16 cellular contexts compared by ENCODE assay signal in the genomic region with DNA sequence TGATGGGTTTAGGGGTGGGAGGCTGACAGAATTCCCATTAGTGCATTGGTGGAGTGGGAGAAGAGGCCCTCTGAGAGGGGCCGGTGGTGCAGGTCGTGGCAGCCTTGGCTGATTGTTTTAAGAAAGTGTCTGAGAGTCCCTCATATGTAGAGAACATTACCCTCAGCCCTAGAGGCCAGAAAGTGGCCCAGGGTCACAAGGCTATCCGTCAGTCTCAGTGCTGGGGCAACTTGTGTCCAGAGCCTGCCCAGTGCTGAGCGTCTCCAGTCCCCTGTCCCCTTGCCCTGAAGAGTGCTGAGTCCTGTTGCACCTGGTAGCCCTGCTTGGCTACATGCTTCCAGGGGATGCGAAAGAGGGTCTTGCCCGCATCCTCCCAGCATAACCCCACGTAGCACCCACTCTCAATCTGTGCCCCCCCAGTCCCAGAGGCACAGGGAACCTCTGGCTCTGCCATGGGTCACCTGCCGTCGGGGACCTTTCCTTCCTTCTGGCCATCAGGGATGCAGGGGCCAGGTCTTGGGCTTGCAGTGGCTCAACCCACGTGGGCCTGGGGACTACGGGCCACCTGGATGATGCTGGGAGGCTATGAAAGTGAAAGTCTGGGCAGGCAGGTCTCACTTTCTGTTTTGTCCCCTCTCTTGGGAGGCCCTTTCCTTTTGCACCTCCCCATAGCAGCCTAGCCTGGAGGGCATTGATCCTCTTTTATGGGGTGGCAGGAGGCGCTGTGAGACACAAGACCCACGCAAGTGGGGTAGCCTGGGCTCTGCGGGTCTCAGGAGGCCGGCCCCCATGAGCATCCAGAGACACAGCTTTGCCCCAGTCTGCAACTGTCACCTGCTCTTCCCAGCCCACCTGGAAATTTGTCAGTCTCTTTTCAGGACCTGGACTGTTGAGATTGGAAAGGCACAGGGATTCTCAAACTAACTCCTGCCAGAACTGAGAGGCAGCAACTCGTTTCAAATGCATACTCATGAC. TPM values are rescaled to one million over a fixed set of nuclear protein-coding genes. Genes with fewer than 3 reads are reported as not detected.
DNase-seq lines count a peak whose midpoint lies in the region; ATAC-seq, FAIRE-seq and TF ChIP-seq lines count a peak whose summit lies in the region.
"Had no signal": no experiment of that assay in that cellular context is flagged by ENCODE, and none has a peak within 500 bp of the region (broad histone marks: within the 10 kb centered on the region; RNA-seq: fewer than 3 reads in every experiment).

No MANE protein-coding gene starts in this region.

- H3K4me1 ChIP-seq in HepG2 (ENCODE audit: insufficient read depth, low read length): peaks cover 15% of the 10 kb centered on the region
- peaks cover 36% of the 10 kb centered on the region for H3K4me1 ChIP-seq in GM23338 (ENCODE audit: insufficient read depth)

- TF ChIP-seq RAD21 in HepG2 (CRISPR knock-in tag; IDR thresholded peaks at IDR 0.05): no peak

- no peaks in the 10 kb centered on the region for H4K20me1 ChIP-seq in HepG2 (ENCODE audit: insufficient read depth, low read length)
- no peaks in the 10 kb centered on the region; the same call in none of the 2 replicates for H4K20me1 ChIP-seq in GM23338 (replicated peaks; ENCODE audit: insufficient read depth)

- TF ChIP-seq POLR2A in HepG2 (IDR thresholded peaks at IDR 0.05; ENCODE audit: insufficient read depth in 1 of 2, low read depth in 2 of 2, low read length in 2 of 2): no peak

- TF ChIP-seq EP300 in HepG2 (IDR thresholded peaks at IDR 0.05; ENCODE audit: low read depth in 2 of 2, low read length in 2 of 2) (no peak), HepG2 (CRISPR knock-in tag; IDR thresholded peaks at IDR 0.05; ENCODE audit: borderline replicate concordance) (no peak)

- no TSS peak for BruUV-seq in HepG2 (replicated peaks; lab: Mats Ljungman, UMichigan)

- peaks cover 22% of the 10 kb centered on the region; the same call in 2 of the 3 replicates for H3K9me3 Mint-ChIP-seq in GM23338

- in situ Hi-C loops in HepG2 (cut with HindIII; ENCODE audit: extremely low pct_ligation_motif_present, low pct_unique_long_range_greater_than_20kb): loop anchor here (5.0 kb wide), 1 partner anchor 94 kb away; a partner anchor contains a TSS

- no peak for FAIRE-seq in HepG2 (lab: Jason Lieb, UNC)

- CTCF ChIA-PET in HepG2 (lab: Yijun Ruan, JAX; ENCODE audit: low intra/inter-chr PET ratio, low total read pairs): no interaction called here

- no peak overlapping the region for H3K4me3 Mint-ChIP-seq in GM23338

- H3K9ac ChIP-seq in HepG2 (ENCODE audit: insufficient read depth, low read depth, low read length): no peak overlapping the region

- no peak overlapping the region for H3K4me2 ChIP-seq in HepG2 (ENCODE audit: low read depth, low read length)
- no peak overlapping the region for H3K4me2 ChIP-seq in GM23338

- POLR2A ChIA-PET in HepG2 (lab: Yijun Ruan, JAX): interaction anchor here (0.6 kb wide), 1 partner anchor 499 kb away, joined by 3 read pairs; no protein-coding TSS in a partner anchor

- H3K36me3 Mint-ChIP-seq in GM23338 (ENCODE audit: low read depth): no peaks in the 10 kb centered on the region

- H3K9me3 ChIP-seq in HepG2 (ENCODE audit: low read length): no peaks in the 10 kb centered on the region
- H3K9me3 ChIP-seq: thoracic aorta had no signal

- TF ChIP-seq CTCF in HepG2 (CRISPR knock-in tag; IDR thresholded peaks at IDR 0.05): no peak
- TF ChIP-seq CTCF in GM23338 (conservative IDR thresholded peaks at IDR 0.05; ENCODE audit: low read depth in 2 of 2): peak in 1 of 2 experiments; percentile 34; a peak in 1 of 4 replicates

- ATAC-seq in GM18498 (IDR thresholded peaks at IDR 0.05; ENCODE audit: unreplicated experiment) (peak; percentile 60), GM19463 (IDR thresholded peaks at IDR 0.05; ENCODE audit: unreplicated experiment) (peak; percentile 77), HG03460 (IDR thresholded peaks at IDR 0.05; ENCODE audit: unreplicated experiment) (peak; percentile 50), HepG2 (no peak), GM23338 (no peak), GM19455 (IDR thresholded peaks at IDR 0.05; ENCODE audit: unreplicated experiment) (no peak)
- ATAC-seq: right cardiac atrium had no signal

- peaks cover 11% of the 10 kb centered on the region for H3K4me1 Mint-ChIP-seq in GM23338

- peaks cover 23% of the 10 kb centered on the region for H3F3A ChIP-seq in GM23338 (replicated peaks; ENCODE audit: low read depth)

- H3K27me3 ChIP-seq in HepG2 (ENCODE audit: control insufficient read depth in 1 of 2, insufficient read depth in 2 of 2, low read length in 2 of 2): peaks cover 9 to 52% of the 10 kb centered on the region in 2 experiments; a peak in 4 of 5 replicates
- peaks cover 33% of the 10 kb centered on the region for H3K27me3 ChIP-seq in GM23338 (ENCODE audit: insufficient read depth)
- peaks cover 7% of the 10 kb centered on the region for H3K27me3 ChIP-seq in H7 (ENCODE audit: control insufficient read depth, insufficient read depth, low read length)

- H2AFZ ChIP-seq in HepG2 (ENCODE audit: low read length) (no peak overlapping the region), GM23338 (no peak overlapping the region)

- no peaks in the 10 kb centered on the region for H3K36me3 ChIP-seq in HepG2 (replicated peaks in 1 of 2; ENCODE audit: control insufficient read depth in 1 of 2, insufficient read depth in 2 of 2, low read length in 2 of 2)
- H3K36me3 ChIP-seq in GM23338 (ENCODE audit: insufficient read depth): no peaks in the 10 kb centered on the region
- H3K36me3 ChIP-seq in H7 (replicated peaks; ENCODE audit: control insufficient read depth, insufficient read depth, low read length): no peaks in the 10 kb centered on the region
- H3K36me3 ChIP-seq: thoracic aorta had no signal

- H3K4me3 ChIP-seq in HepG2 (replicated peaks in 1 of 3; ENCODE audit: insufficient read depth in 1 of 3, low read depth in 2 of 3, low read length in 3 of 3) (no peak overlapping the region), GM23338 (no peak overlapping the region), H7 (ENCODE audit: insufficient read depth, low read depth, low read length) (no peak overlapping the region)
- H3K4me3 ChIP-seq: dorsolateral prefrontal cortex, thoracic aorta had no signal

- H3K9me2 ChIP-seq in GM23338 (ENCODE audit: insufficient read depth): no peaks in the 10 kb centered on the region

- H3K79me2 ChIP-seq in HepG2 (ENCODE audit: insufficient read depth, low read length) (no peaks in the 10 kb centered on the region), GM23338 (replicated peaks; ENCODE audit: insufficient read depth) (no peaks in the 10 kb centered on the region)

- intact Hi-C loops in HepG2 (cut with micrococcal nuclease; ENCODE audit: unreplicated experiment): no loop called here

- DNase-seq in HepG2 (ENCODE audit: low spot score): no peak
- no peak for DNase-seq in GM23338 (ENCODE audit: low spot score)
- DNase-seq in NCI-H446 treated with DMSO at 0.1 percent for 48 hours (lab: John Stamatoyannopoulos, UW): no peak
- no peak for DNase-seq in H7
- DNase-seq: KBM-7, NCI-H2081, T-helper 2 cell had no signal

- no peak overlapping the region for H3K27ac ChIP-seq in HepG2 (ENCODE audit: extremely low read length, insufficient read depth, low read length)
- no peak overlapping the region for H3K27ac ChIP-seq in GM23338 (ENCODE audit: low read depth)
- H3K27ac ChIP-seq: dorsolateral prefrontal cortex, thoracic aorta had no signal

- 20% methylated on average over 14 of the region's 16 CpGs for WGBS in HepG2 (ENCODE audit: low lambda C conversion rate)

- peaks cover 30% of the 10 kb centered on the region for H3K27me3 Mint-ChIP-seq in GM23338 (ENCODE audit: insufficient read depth, low read depth, poor library complexity)

- no peak overlapping the region for H3K27ac Mint-ChIP-seq in GM23338

RNA-seq across cellular contexts. Expression of a gene that starts 12.2 kb away (rescaled TPM):
- total RNA-seq in HepG2 (2016; rRNA removed; fragmentation: Illumina TruSeq; extraction: Trizol): 0.18 and 0.93 TPM in 2 replicates
- total RNA-seq in HepG2 (2016; cell fraction: cytosol; rRNA removed; fragmentation: Illumina TruSeq; extraction: Trizol; ENCODE audit: low read depth): 1.1 TPM in 2 replicates
- total RNA-seq in HepG2 (2016; cell fraction: insoluble cytoplasmic fraction; rRNA removed; fragmentation: Illumina TruSeq; extraction: Trizol): 0.37 and 0.69 TPM in 2 replicates
- total RNA-seq in HepG2 (2016; cell fraction: membrane; rRNA removed; fragmentation: Illumina TruSeq; extraction: Trizol): 0.93 and 1.2 TPM in 2 replicates
- 0.43 and 1.6 TPM in 2 replicates for total RNA-seq in HepG2 (2016; cell fraction: nucleus; rRNA removed; fragmentation: Illumina TruSeq; extraction: Trizol)
- polyA plus RNA-seq in HepG2 (2011; rRNA removed) (0.17 and 0.46 TPM in 2 replicates), GM23338 (2016; fragmentation: Nextera tagmentation; extraction: Ambion mirVana) (0.61 and 0.99 TPM in 2 replicates)
- 0.60 and 0.79 TPM in 2 replicates for polyA plus RNA-seq in HepG2 (2011; cell fraction: cytosol; rRNA removed)
- polyA plus RNA-seq in HepG2 (2011; cell fraction: nucleus; rRNA removed): 0.95 and 1.2 TPM in 2 replicates
- polyA plus RNA-seq in HepG2 (2012): 0.50 and 0.83 TPM in 2 replicates
- polyA plus RNA-seq in HepG2 (2016; cell fraction: cytosol; fragmentation: Illumina TruSeq; extraction: Trizol; ENCODE audit: low read depth): 0.60 and 1.1 TPM in 2 replicates
- 0.47 and 1.2 TPM in 2 replicates for polyA plus RNA-seq in HepG2 (2016; cell fraction: insoluble cytoplasmic fraction; fragmentation: Illumina TruSeq; extraction: Trizol; ENCODE audit: low read depth)
- 0.72 and 1.1 TPM in 2 replicates for polyA plus RNA-seq in HepG2 (2016; cell fraction: membrane; fragmentation: Illumina TruSeq; extraction: Trizol; ENCODE audit: low read depth)
- polyA plus RNA-seq in HepG2 (2016; cell fraction: nucleus; fragmentation: Illumina TruSeq; extraction: Trizol; ENCODE audit: insufficient read depth, low read depth): 0.88 and 1.7 TPM in 2 replicates
- polyA minus RNA-seq in HepG2 (2011; rRNA and poly(A)+ RNA removed; ENCODE audit: low replicate concordance): 0.56 TPM in 1 of 2 replicates, not detected in the other
- not detected in 2 replicates for polyA minus RNA-seq in HepG2 (2011; cell fraction: cytosol; rRNA and poly(A)+ RNA removed)
- 0.87 TPM in 1 of 2 replicates, not detected in the other for polyA minus RNA-seq in HepG2 (2011; cell fraction: nucleus; rRNA and poly(A)+ RNA removed)
- 2.8 and 5.9 TPM in 2 replicates for total RNA-seq in GM23338 (2014; rRNA removed; shearing (Covaris generic))
- total RNA-seq in H7 (2014; rRNA removed; shearing (Covaris generic)): 1.5 and 2.5 TPM in 2 replicates
- total RNA-seq: activated CD8-positive, alpha-beta memory T cell treated with anti-CD3 and anti-CD28 coated beads for 36 hours; fibroblast of villous mesenchyme had no signal

RNA-seq across cellular contexts. Expression of a gene that starts 12.3 kb away (rescaled TPM):
- total RNA-seq in HepG2 (2016; rRNA removed; fragmentation: Illumina TruSeq; extraction: Trizol): not detected in 2 replicates
- total RNA-seq in HepG2 (2016; cell fraction: cytosol; rRNA removed; fragmentation: Illumina TruSeq; extraction: Trizol; ENCODE audit: low read depth): not detected in 2 replicates
- not detected in 2 replicates for total RNA-seq in HepG2 (2016; cell fraction: insoluble cytoplasmic fraction; rRNA removed; fragmentation: Illumina TruSeq; extraction: Trizol)
- not detected in 2 replicates for total RNA-seq in HepG2 (2016; cell fraction: membrane; rRNA removed; fragmentation: Illumina TruSeq; extraction: Trizol)
- total RNA-seq in HepG2 (2016; cell fraction: nucleus; rRNA removed; fragmentation: Illumina TruSeq; extraction: Trizol): not detected in 2 replicates
- polyA plus RNA-seq in HepG2 (2011; rRNA removed): 0.05 TPM in 1 of 2 replicates, not detected in the other
- polyA plus RNA-seq in HepG2 (2011; cell fraction: cytosol; rRNA removed): not detected in 2 replicates
- polyA plus RNA-seq in HepG2 (2011; cell fraction: nucleus; rRNA removed): 0.14 TPM in 1 of 2 replicates, not detected in the other
- not detected in 2 replicates for polyA plus RNA-seq in HepG2 (2012)
- not detected in 2 replicates for polyA plus RNA-seq in HepG2 (2016; cell fraction: cytosol; fragmentation: Illumina TruSeq; extraction: Trizol; ENCODE audit: low read depth)
- polyA plus RNA-seq in HepG2 (2016; cell fraction: insoluble cytoplasmic fraction; fragmentation: Illumina TruSeq; extraction: Trizol; ENCODE audit: low read depth): not detected in 2 replicates
- not detected in 2 replicates for polyA plus RNA-seq in HepG2 (2016; cell fraction: membrane; fragmentation: Illumina TruSeq; extraction: Trizol; ENCODE audit: low read depth)
- not detected in 2 replicates for polyA plus RNA-seq in HepG2 (2016; cell fraction: nucleus; fragmentation: Illumina TruSeq; extraction: Trizol; ENCODE audit: insufficient read depth, low read depth)
- not detected in 2 replicates for polyA minus RNA-seq in HepG2 (2011; rRNA and poly(A)+ RNA removed; ENCODE audit: low replicate concordance)
- not detected in 2 replicates for polyA minus RNA-seq in HepG2 (2011; cell fraction: cytosol; rRNA and poly(A)+ RNA removed)
- polyA minus RNA-seq in HepG2 (2011; cell fraction: nucleus; rRNA and poly(A)+ RNA removed): not detected in 2 replicates
- total RNA-seq in GM23338 (2014; rRNA removed; shearing (Covaris generic)): 0.39 TPM in 1 of 2 replicates, not detected in the other
- not detected in 2 replicates for polyA plus RNA-seq in GM23338 (2016; fragmentation: Nextera tagmentation; extraction: Ambion mirVana)
- 0.14 TPM in 1 of 2 replicates, not detected in the other for total RNA-seq in H7 (2014; rRNA removed; shearing (Covaris generic))
- total RNA-seq: activated CD8-positive, alpha-beta memory T cell treated with anti-CD3 and anti-CD28 coated beads for 36 hours; fibroblast of villous mesenchyme; thoracic aorta had no signal

RNA-seq across cellular contexts. Expression of a gene that starts 12.7 kb away (rescaled TPM):
- not detected in 2 replicates for total RNA-seq in HepG2 (2016; rRNA removed; fragmentation: Illumina TruSeq; extraction: Trizol)
- total RNA-seq in HepG2 (2016; cell fraction: cytosol; rRNA removed; fragmentation: Illumina TruSeq; extraction: Trizol; ENCODE audit: low read depth): not detected in 2 replicates
- total RNA-seq in HepG2 (2016; cell fraction: insoluble cytoplasmic fraction; rRNA removed; fragmentation: Illumina TruSeq; extraction: Trizol): not detected in 2 replicates
- total RNA-seq in HepG2 (2016; cell fraction: membrane; rRNA removed; fragmentation: Illumina TruSeq; extraction: Trizol): not detected in 2 replicates
- not detected in 2 replicates for total RNA-seq in HepG2 (2016; cell fraction: nucleus; rRNA removed; fragmentation: Illumina TruSeq; extraction: Trizol)
- not detected in 2 replicates for polyA plus RNA-seq in HepG2 (2011; rRNA removed)
- polyA plus RNA-seq in HepG2 (2011; cell fraction: cytosol; rRNA removed): not detected in 2 replicates
- not detected in 2 replicates for polyA plus RNA-seq in HepG2 (2011; cell fraction: nucleus; rRNA removed)
- polyA plus RNA-seq in HepG2 (2012): not detected in 2 replicates
- polyA plus RNA-seq in HepG2 (2016; cell fraction: cytosol; fragmentation: Illumina TruSeq; extraction: Trizol; ENCODE audit: low read depth): not detected in 2 replicates
- not detected in 2 replicates for polyA plus RNA-seq in HepG2 (2016; cell fraction: insoluble cytoplasmic fraction; fragmentation: Illumina TruSeq; extraction: Trizol; ENCODE audit: low read depth)
- not detected in 2 replicates for polyA plus RNA-seq in HepG2 (2016; cell fraction: membrane; fragmentation: Illumina TruSeq; extraction: Trizol; ENCODE audit: low read depth)
- not detected in 2 replicates for polyA plus RNA-seq in HepG2 (2016; cell fraction: nucleus; fragmentation: Illumina TruSeq; extraction: Trizol; ENCODE audit: insufficient read depth, low read depth)
- not detected in 2 replicates for polyA minus RNA-seq in HepG2 (2011; rRNA and poly(A)+ RNA removed; ENCODE audit: low replicate concordance)
- not detected in 2 replicates for polyA minus RNA-seq in HepG2 (2011; cell fraction: cytosol; rRNA and poly(A)+ RNA removed)
- polyA minus RNA-seq in HepG2 (2011; cell fraction: nucleus; rRNA and poly(A)+ RNA removed): not detected in 2 replicates
- not detected in 2 replicates for total RNA-seq in GM23338 (2014; rRNA removed; shearing (Covaris generic))
- 0.26 TPM in 1 of 2 replicates, not detected in the other for polyA plus RNA-seq in GM23338 (2016; fragmentation: Nextera tagmentation; extraction: Ambion mirVana)
- total RNA-seq in H7 (2014; rRNA removed; shearing (Covaris generic)): 0.38 TPM in 1 of 2 replicates, not detected in the other
- total RNA-seq: activated CD8-positive, alpha-beta memory T cell treated with anti-CD3 and anti-CD28 coated beads for 36 hours had no signal

RNA-seq across cellular contexts. Expression of a gene that starts 39.0 kb away (rescaled TPM):
- total RNA-seq in HepG2 (2016; rRNA removed; fragmentation: Illumina TruSeq; extraction: Trizol): 0.27 TPM in 1 of 2 replicates, not detected in the other
- total RNA-seq in HepG2 (2016; cell fraction: cytosol; rRNA removed; fragmentation: Illumina TruSeq; extraction: Trizol; ENCODE audit: low read depth): 0.09 and 0.10 TPM in 2 replicates
- total RNA-seq in HepG2 (2016; cell fraction: insoluble cytoplasmic fraction; rRNA removed; fragmentation: Illumina TruSeq; extraction: Trizol): 0.17 TPM in 1 of 2 replicates, not detected in the other
- 0.06 and 0.10 TPM in 2 replicates for total RNA-seq in HepG2 (2016; cell fraction: membrane; rRNA removed; fragmentation: Illumina TruSeq; extraction: Trizol)
- 0.50 TPM in 1 of 2 replicates, not detected in the other for total RNA-seq in HepG2 (2016; cell fraction: nucleus; rRNA removed; fragmentation: Illumina TruSeq; extraction: Trizol)
- polyA plus RNA-seq in HepG2 (2011; rRNA removed) (0.04 TPM in 1 of 2 replicates, not detected in the other), GM23338 (2016; fragmentation: Nextera tagmentation; extraction: Ambion mirVana) (0.21 and 0.23 TPM in 2 replicates)
- 0.03 TPM in 1 of 2 replicates, not detected in the other for polyA plus RNA-seq in HepG2 (2011; cell fraction: cytosol; rRNA removed)
- polyA plus RNA-seq in HepG2 (2011; cell fraction: nucleus; rRNA removed): 0.05 and 0.32 TPM in 2 replicates
- not detected in 2 replicates for polyA plus RNA-seq in HepG2 (2012)
- 0.10 TPM in 1 of 2 replicates, not detected in the other for polyA plus RNA-seq in HepG2 (2016; cell fraction: cytosol; fragmentation: Illumina TruSeq; extraction: Trizol; ENCODE audit: low read depth)
- 0.21 TPM in 1 of 2 replicates, not detected in the other for polyA plus RNA-seq in HepG2 (2016; cell fraction: insoluble cytoplasmic fraction; fragmentation: Illumina TruSeq; extraction: Trizol; ENCODE audit: low read depth)
- 0.22 TPM in 1 of 2 replicates, not detected in the other for polyA plus RNA-seq in HepG2 (2016; cell fraction: membrane; fragmentation: Illumina TruSeq; extraction: Trizol; ENCODE audit: low read depth)
- 0.52 and 0.59 TPM in 2 replicates for polyA plus RNA-seq in HepG2 (2016; cell fraction: nucleus; fragmentation: Illumina TruSeq; extraction: Trizol; ENCODE audit: insufficient read depth, low read depth)
- polyA minus RNA-seq in HepG2 (2011; rRNA and poly(A)+ RNA removed; ENCODE audit: low replicate concordance): 0.18 and 0.28 TPM in 2 replicates
- polyA minus RNA-seq in HepG2 (2011; cell fraction: cytosol; rRNA and poly(A)+ RNA removed): not detected in 2 replicates
- polyA minus RNA-seq in HepG2 (2011; cell fraction: nucleus; rRNA and poly(A)+ RNA removed): 0.25 and 0.39 TPM in 2 replicates
- 0.28 TPM in 1 of 2 replicates, not detected in the other for total RNA-seq in GM23338 (2014; rRNA removed; shearing (Covaris generic))
- total RNA-seq in H7 (2014; rRNA removed; shearing (Covaris generic)): 0.21 TPM in 1 of 2 replicates, not detected in the other
- total RNA-seq: thoracic aorta had no signal

Comparison
In these comparisons a context has a peak if more than half of its experiments do, and no peak if none do; other contexts are left out.
1. ATAC-seq: peak in GM18498 (single experiment), GM19463 (single experiment) and HG03460 (single experiment); none in HepG2 (single experiment), GM23338 (single experiment) and GM19455 (single experiment).